Comparison of ENCODE assay signal across 2 cellular contexts in genomic region chr14:23196487-23196886, GRCh38.
TF ChIP-seq lines count a peak whose summit lies in the region.

No MANE protein-coding gene starts in this region.

TF ChIP-seq in K562, 482 proteins besides CTCF, POLR2A, EP300 and RAD21:
- TF ChIP-seq ZNF121 (CRISPR knock-in tag; conservative IDR thresholded peaks at IDR 0.05) = peak; percentile 81
TF ChIP-seq in K562: peak in this region for 1; not testable (repeated sequence) for 481.

TF ChIP-seq in HepG2, 621 proteins besides CTCF, POLR2A, EP300 and RAD21:
- TF ChIP-seq ZNF121 (CRISPR knock-in tag; IDR thresholded peaks at IDR 0.05) = peak; percentile 72
